9 cellular contexts compared by ENCODE assay signal in genomic region chr17:2054740-2055493, GRCh38.
DNase-seq lines count a peak whose midpoint lies in the region; ATAC-seq lines count a peak whose summit lies in the region.
"Had no signal": no experiment of that assay in that cellular context is flagged by ENCODE, and none has a peak within 500 bp of the region (broad histone marks: within the 10 kb centered on the region; RNA-seq: fewer than 3 reads in every experiment).

Gene HIC1 (plus strand): TSS chr17:2055103. CDS start chr17:2056691, 1,588 bp downstream.

- no peak for ATAC-seq in GM18873 (IDR thresholded peaks at IDR 0.05; ENCODE audit: low FRiP score, unreplicated experiment)

- DNase-seq in DMS 273 (lab: John Stamatoyannopoulos, UW; ENCODE audit: unreplicated experiment) (peak; percentile 86), GOT3 (lab: John Stamatoyannopoulos, UW) (peak; percentile 40), NCI-H1694 treated with DMSO at 0.1 percent for 48 hours (lab: John Stamatoyannopoulos, UW) (peak; percentile 33), caudate nucleus (lab: John Stamatoyannopoulos, UW) (peak in 44 of 61 donors; percentile 8 to 76 (median 46)), iris pigment epithelial cell (ENCODE audit: low read depth) (peak; percentile 80)
- DNase-seq in activated CD4-positive, CD25-positive, alpha-beta regulatory T cell treated with anti-CD3 and anti-CD28 coated beads, Interleukin-2, amount 50 U/mL, for 16 hours (ENCODE audit: low read depth, low spot score): peak; percentile 50
- DNase-seq in stimulated activated CD4-positive, alpha-beta T cell treated with anti-CD3 and anti-CD28 coated beads, Interleukin-12 subunit alpha, Interleukin-12 subunit beta, amount 100 ng/mL, for 4 hours: peak; percentile 79

- peak within 1 kb of the TSS; percentile 13 for H3K27ac ChIP-seq in caudate nucleus (ENCODE audit: low read depth, low read length)
- H3K27ac ChIP-seq: epithelial cell of prostate had no signal

Comparison
In these comparisons a context has a peak if more than half of its experiments do, and no peak if none do; other contexts are left out.
1. DNase-seq: peak in every context shown above with its lines; median percentile 86 in DMS 273; 80 in iris pigment epithelial cell; 79 in stimulated activated CD4-positive, alpha-beta T cell treated with anti-CD3 and anti-CD28 coated beads, Interleukin-12 subunit alpha, Interleukin-12 subunit beta, amount 100 ng/mL, for 4 hours; 50 in activated CD4-positive, CD25-positive, alpha-beta regulatory T cell treated with anti-CD3 and anti-CD28 coated beads, Interleukin-2, amount 50 U/mL, for 16 hours; 46 in caudate nucleus; 40 in GOT3; 33 in NCI-H1694 treated with DMSO at 0.1 percent for 48 hours.